In the genomic region with DNA sequence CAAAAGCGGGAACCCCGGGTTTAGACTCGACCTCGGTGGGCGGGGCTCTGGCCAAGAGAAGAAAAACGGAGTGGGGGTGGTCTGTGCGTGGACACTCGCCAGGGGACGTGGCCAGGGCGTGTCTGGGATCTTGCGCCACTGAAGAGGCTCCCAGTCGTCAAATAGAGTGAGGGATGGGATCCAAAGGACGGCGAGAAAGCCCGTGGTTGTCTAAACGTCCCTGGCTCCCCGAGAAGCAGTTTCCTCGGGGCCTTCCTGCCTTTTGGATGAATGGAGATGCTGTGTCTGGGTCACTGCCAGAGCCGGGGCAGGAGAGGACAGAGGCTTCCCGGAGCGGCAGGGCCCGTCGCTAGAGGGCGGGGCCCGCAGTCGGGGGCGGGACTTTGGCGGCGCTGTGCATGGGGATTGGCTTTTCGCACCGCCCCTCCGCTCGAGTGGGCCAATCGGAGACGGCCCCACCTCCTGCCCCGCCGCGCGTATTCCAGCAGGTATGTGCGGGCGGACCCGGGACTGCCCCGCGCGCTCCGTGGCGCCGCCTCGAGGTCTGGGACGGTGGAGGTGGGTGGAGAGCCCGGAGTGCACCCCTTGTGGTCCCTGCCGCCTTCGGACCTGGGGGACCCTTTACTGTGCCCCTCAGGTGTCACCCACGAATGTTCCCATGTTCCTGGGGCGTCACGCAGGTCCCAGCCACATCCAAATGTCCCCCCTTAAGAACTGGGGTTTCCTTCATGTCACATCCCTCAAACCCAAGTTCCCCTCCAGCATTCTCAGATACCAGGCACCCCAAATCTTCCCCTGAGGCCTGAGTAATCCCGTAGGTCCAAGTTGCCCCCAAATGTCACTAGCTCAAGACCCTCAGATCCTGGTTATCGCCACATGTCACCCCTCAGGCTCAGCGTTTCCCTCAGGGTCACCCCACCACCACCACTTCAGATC, we compare ENCODE assay signal across 8 cellular contexts. TPM values are rescaled to one million over a fixed set of nuclear protein-coding genes. Genes with fewer than 3 reads are reported as not detected.
DNase-seq lines count a peak whose midpoint lies in the region; ATAC-seq and TF ChIP-seq lines count a peak whose summit lies in the region.

No MANE protein-coding gene starts in this region.

- DNase-seq in DND-41 (peak; percentile 93), MG63 (peak; percentile 99), SK-N-DZ (ENCODE audit: low spot score) (peak; percentile 78), Right ventricle myocardium inferior (ENCODE audit: missing footprints) (peak; percentile 96), transverse colon (peak; percentile 97)

- no peaks in the 10 kb centered on the region for H4K20me1 ChIP-seq in DND-41 (ENCODE audit: insufficient read depth, low read length)

- H3K9me3 ChIP-seq in DND-41 (ENCODE audit: insufficient read depth, low read length, severe bottlenecking) (no peaks in the 10 kb centered on the region), MG63 (no peaks in the 10 kb centered on the region), parathyroid adenoma (ENCODE audit: control insufficient read depth, low read length) (no peaks in the 10 kb centered on the region), transverse colon (no peaks in the 10 kb centered on the region)

- peaks cover 11% of the 10 kb centered on the region for H3K36me3 ChIP-seq in DND-41 (ENCODE audit: insufficient read depth, low read length)
- peaks cover 82% of the 10 kb centered on the region for H3K36me3 ChIP-seq in MG63
- H3K36me3 ChIP-seq in parathyroid adenoma (ENCODE audit: control insufficient read depth, insufficient read depth, low read length) = no peaks in the 10 kb centered on the region
- no peaks in the 10 kb centered on the region for H3K36me3 ChIP-seq in transverse colon

- H3K4me3 ChIP-seq in DND-41 (ENCODE audit: low read depth in 1 of 2, low read length in 2 of 2) (peak overlapping the region; percentile 38 to 76; a peak in 3 of 4 replicates), MG63 (no peak overlapping the region), parathyroid adenoma (ENCODE audit: low read depth, low read length) (peak overlapping the region; percentile 45), transverse colon (peak overlapping the region in 3 of 4 donors; percentile 16 to 35 (median 19))

- intact Hi-C loops in Right ventricle myocardium inferior (cut with DNase I) (loop anchor here (1.0 kb wide), 1 partner anchor 29 kb away; no protein-coding TSS in a partner anchor), transverse colon (cut with DNase I; ENCODE audit: low total_unique reads) (no loop called here)

- H3K27ac ChIP-seq in DND-41 (ENCODE audit: low read length) (peak overlapping the region; percentile 75), parathyroid adenoma (peak overlapping the region; percentile 45), transverse colon (peak overlapping the region; percentile 99 to 100 (median 100))

- H3K9ac ChIP-seq in DND-41 (ENCODE audit: low read depth, low read length) (peak overlapping the region; percentile 69), parathyroid adenoma (no peak overlapping the region)

- no peaks in the 10 kb centered on the region for H3K27me3 Mint-ChIP-seq in activated naive CD8-positive, alpha-beta T cell

- H3K4me1 Mint-ChIP-seq in activated naive CD8-positive, alpha-beta T cell (ENCODE audit: low read depth) = peaks cover 32% of the 10 kb centered on the region

- H3K79me2 ChIP-seq in DND-41 (ENCODE audit: insufficient read depth, low read length) = no peaks in the 10 kb centered on the region
- H3K79me2 ChIP-seq in parathyroid adenoma = no peaks in the 10 kb centered on the region

- H3K27me3 ChIP-seq in DND-41 (ENCODE audit: insufficient read depth, low read length, poor library complexity) (no peaks in the 10 kb centered on the region), MG63 (no peaks in the 10 kb centered on the region), parathyroid adenoma (ENCODE audit: control insufficient read depth, insufficient read depth, low read length) (no peaks in the 10 kb centered on the region), transverse colon (no peaks in the 10 kb centered on the region)

- peak overlapping the region; percentile 96 for H2AFZ ChIP-seq in DND-41 (ENCODE audit: low read depth, low read length)
- H2AFZ ChIP-seq in parathyroid adenoma = peak overlapping the region; percentile 75

- H3K4me2 ChIP-seq in DND-41 (ENCODE audit: insufficient read depth, low read length) = peak overlapping the region; percentile 69
- H3K4me2 ChIP-seq in parathyroid adenoma (ENCODE audit: low read length) = peak overlapping the region; percentile 76

- peak overlapping the region; percentile 80 for H3K4me3 Mint-ChIP-seq in activated naive CD8-positive, alpha-beta T cell

- H3K36me3 Mint-ChIP-seq in activated naive CD8-positive, alpha-beta T cell = no peaks in the 10 kb centered on the region

- 4 to 10% methylated on average over 5 to 41 of the region's 59 CpGs for WGBS in transverse colon (ENCODE audit: low coverage in 1 of 2), 2 donors

- H3K27ac Mint-ChIP-seq in activated naive CD8-positive, alpha-beta T cell = peak overlapping the region; percentile 90

- no peaks in the 10 kb centered on the region for H3K9me3 Mint-ChIP-seq in activated naive CD8-positive, alpha-beta T cell (ENCODE audit: low read depth)

- H3K4me1 ChIP-seq in DND-41 (ENCODE audit: insufficient read depth, low read length) (peaks cover 32% of the 10 kb centered on the region), parathyroid adenoma (peaks cover 11% of the 10 kb centered on the region), transverse colon (peaks cover 30 to 48% (median 36%) of the 10 kb centered on the region in 4 donors)

- ATAC-seq in DND-41 (ENCODE audit: insufficient read depth, low read depth) (peak; percentile 86), GM21723 (IDR thresholded peaks at IDR 0.05; ENCODE audit: unreplicated experiment) (peak; percentile 70), Right ventricle myocardium inferior (peak; percentile 85)

- peak; percentile 52 for TF ChIP-seq CTCF in DND-41 (IDR thresholded peaks at IDR 0.05; ENCODE audit: borderline replicate concordance, extremely low read depth, low read length, poor library complexity, severe bottlenecking)
- peak; percentile 57 for TF ChIP-seq CTCF in parathyroid adenoma (IDR thresholded peaks at IDR 0.05)
- peak; percentile 51 to 76 (median 56) for TF ChIP-seq CTCF in transverse colon (IDR thresholded peaks at IDR 0.05)

- TF ChIP-seq EP300 in transverse colon (IDR thresholded peaks at IDR 0.05; ENCODE audit: low read depth) = no peak

- in situ Hi-C loops in transverse colon (cut with MboI; ENCODE audit: low pct_ligation_motif_present in 1 of 4, low pct_unique_long_range_greater_than_20kb in 1 of 4, low sequenced_read_pairs in 3 of 4) = no loop called here

- peak; percentile 28 for TF ChIP-seq POLR2A in transverse colon (IDR thresholded peaks at IDR 0.05)

RNA-seq across cellular contexts. Expression of gene ZSWIM4, which starts 38.4 kb away (rescaled TPM):
- total RNA-seq in MG63 (2014; rRNA removed; shearing (Covaris generic); ENCODE audit: low replicate concordance) = 4.8 and 7.9 TPM in 2 replicates
- polyA plus RNA-seq in SK-N-DZ (2014; cell fraction: cytosol; rRNA removed) = 6.1 and 6.4 TPM in 2 replicates
- 4.0 and 11.4 TPM in 2 replicates for polyA plus RNA-seq in SK-N-DZ (2014; cell fraction: nucleus; rRNA removed)
- total RNA-seq in Right ventricle myocardium inferior = 2.1 TPM
- total RNA-seq in transverse colon = 1 to 10 TPM; 2.3 to 5.1 (median 2.9) TPM

RNA-seq across cellular contexts. Expression of gene NANOS3, which starts 43.3 kb away (rescaled TPM):
- total RNA-seq in MG63 (2014; rRNA removed; shearing (Covaris generic); ENCODE audit: low replicate concordance) = not detected in 2 replicates
- 0.72 and 0.95 TPM in 2 replicates for polyA plus RNA-seq in SK-N-DZ (2014; cell fraction: cytosol; rRNA removed)
- polyA plus RNA-seq in SK-N-DZ (2014; cell fraction: nucleus; rRNA removed) = 14.5 and 24.4 TPM in 2 replicates
- total RNA-seq in Right ventricle myocardium inferior (0.68 TPM), transverse colon (not detected)

RNA-seq across cellular contexts. Expression of gene C19orf53, which starts 59.3 kb away (rescaled TPM):
- total RNA-seq in MG63 (2014; rRNA removed; shearing (Covaris generic); ENCODE audit: low replicate concordance) = 70.3 and 247 TPM in 2 replicates
- 73.6 and 75.3 TPM in 2 replicates for polyA plus RNA-seq in SK-N-DZ (2014; cell fraction: cytosol; rRNA removed)
- polyA plus RNA-seq in SK-N-DZ (2014; cell fraction: nucleus; rRNA removed) = 52.5 and 73.6 TPM in 2 replicates
- total RNA-seq in Right ventricle myocardium inferior = 89.9 TPM
- 100 to 1,000 TPM in 2 of 4 donors, 10 to 100 TPM in 2; 48.6 to 111 (median 94.2) TPM for total RNA-seq in transverse colon

Comparison
In these comparisons a context has a peak if more than half of its experiments do, and no peak if none do; other contexts are left out.
1. H3K27ac ChIP-seq: peak in every context shown above with its lines; median percentile 100 in transverse colon; 75 in DND-41; 45 in parathyroid adenoma.